22 cellular contexts compared by ENCODE assay signal in genomic region chr11:465896-466538, GRCh38. TPM values are rescaled to one million over a fixed set of nuclear protein-coding genes. Genes with fewer than 3 reads are reported as not detected.
DNase-seq lines count a peak whose midpoint lies in the region; ATAC-seq, FAIRE-seq and TF ChIP-seq lines count a peak whose summit lies in the region.
"Had no signal": no experiment of that assay in that cellular context is flagged by ENCODE, and none has a peak within 500 bp of the region (broad histone marks: within the 10 kb centered on the region; RNA-seq: fewer than 3 reads in every experiment).

No MANE protein-coding gene starts in this region.

- H3K9me3 ChIP-seq in PC-9 (ENCODE audit: insufficient read depth, low read depth) = no peaks in the 10 kb centered on the region
- no peaks in the 10 kb centered on the region for H3K9me3 ChIP-seq in H1 (ENCODE audit: insufficient read depth in 2 of 2, low read depth in 1 of 2, low read length in 1 of 2)
- H3K9me3 ChIP-seq: breast epithelium, psoas muscle, stomach had no signal

- no peak overlapping the region; the same call in 1 of the 2 replicates for H3K18ac ChIP-seq in H1 (ENCODE audit: extremely low read depth, low read length)

- POLR2A ChIA-PET in PC-9 (lab: Charles Lee; ENCODE audit: unreplicated experiment) = interaction anchor here (0.7 kb wide), 1 partner anchor 165 kb away, joined by 17 read pairs; no protein-coding TSS in a partner anchor
- POLR2A ChIA-PET in H1 (lab: Charles Lee; ENCODE audit: partially characterized antibody) = interaction anchor here (0.5 to 4.9 kb wide), 5 partner anchors 10 to 102 kb away, joined by 3 to 19 read pairs (median 4); partner anchors contain the start of gene PTDSS2

- H4K5ac ChIP-seq in H1 (ENCODE audit: insufficient read length, low read depth, low read length) = no peak overlapping the region

- H3K27me3 ChIP-seq in PC-9 (ENCODE audit: insufficient read depth, low read depth) (no peaks in the 10 kb centered on the region), H1 (replicated peaks in 1 of 4; ENCODE audit: control insufficient read depth in 3 of 4, extremely low read depth in 1 of 4, insufficient read depth in 3 of 4, low read length in 3 of 4) (no peaks in the 10 kb centered on the region), foreskin keratinocyte (no peaks in the 10 kb centered on the region)
- H3K27me3 ChIP-seq: breast epithelium, stomach had no signal

- H3K36me3 ChIP-seq in PC-9 (ENCODE audit: low read depth) = no peaks in the 10 kb centered on the region
- peaks cover 0 to 3% (median 0%) of the 10 kb centered on the region in 4 experiments; a peak in 3 of 8 replicates for H3K36me3 ChIP-seq in H1 (ENCODE audit: control insufficient read depth in 2 of 4, insufficient read depth in 4 of 4, low read length in 3 of 4)
- H3K36me3 ChIP-seq: breast epithelium had no signal

- H2BK120ac ChIP-seq in H1 (replicated peaks; ENCODE audit: low read depth, low read length) = no peak overlapping the region

- H3K4ac ChIP-seq in H1 (replicated peaks; ENCODE audit: insufficient read length, low read depth, low read length) = no peak overlapping the region

- H4K91ac ChIP-seq in H1 (replicated peaks; ENCODE audit: insufficient read length, low read length) = no peak overlapping the region

- H2BK15ac ChIP-seq in H1 (ENCODE audit: low read length) = peak overlapping the region; percentile 16; the same call in 1 of the 2 replicates

- no peaks in the 10 kb centered on the region for H3K9me3 Mint-ChIP-seq in stimulated activated effector memory CD8-positive, alpha-beta T cell treated with anti-CD3 and anti-CD28 coated beads, Interleukin-12 subunit alpha, Interleukin-12 subunit beta, amount 100 ng/mL, for 72 hours

- peaks cover 8% of the 10 kb centered on the region for H3K4me1 Mint-ChIP-seq in stimulated activated effector memory CD8-positive, alpha-beta T cell treated with anti-CD3 and anti-CD28 coated beads, Interleukin-12 subunit alpha, Interleukin-12 subunit beta, amount 100 ng/mL, for 72 hours

- H3K4me3 Mint-ChIP-seq in stimulated activated effector memory CD8-positive, alpha-beta T cell treated with anti-CD3 and anti-CD28 coated beads, Interleukin-12 subunit alpha, Interleukin-12 subunit beta, amount 100 ng/mL, for 72 hours = no peak overlapping the region

- H3K79me1 ChIP-seq in H1 (ENCODE audit: low read depth, low read length) = peaks cover 13% of the 10 kb centered on the region

- peak; percentile 72 for DNase-seq in KBM-7
- DNase-seq in PC-9 = peak; percentile 52 to 87
- DNase-seq in H1 (ENCODE audit: low read depth in 1 of 2, low spot score in 2 of 2) = no peak
- DNase-seq in stimulated activated effector memory CD8-positive, alpha-beta T cell treated with anti-CD3 and anti-CD28 coated beads, Interleukin-12 subunit alpha, Interleukin-12 subunit beta, amount 100 ng/mL, for 72 hours (ENCODE audit: low spot score in 2 of 2) = no peak
- DNase-seq in activated CD4-positive, alpha-beta T cell treated with anti-CD3 and anti-CD28 coated beads, Interleukin-2, amount 50 U/mL, for 48 hours = no peak
- no peak for DNase-seq in foreskin keratinocyte
- DNase-seq in islet precursor cell = no peak
- DNase-seq: Calu3; left colon; NCI-H774; stimulated activated CD4-positive, alpha-beta T cell treated with anti-CD3 and anti-CD28 coated beads, Interleukin-4, amount 100 ng/mL, for 1 hour; stomach had no signal

- H3K9me2 ChIP-seq in PC-9 (ENCODE audit: insufficient read depth) = no peaks in the 10 kb centered on the region

- TF ChIP-seq EP300 in H1 (IDR thresholded peaks at IDR 0.05; ENCODE audit: borderline replicate concordance in 1 of 2, low read depth in 2 of 2, low read length in 2 of 2) = no peak

- peak overlapping the region; percentile 25; the same call in 1 of the 2 replicates for H4K8ac ChIP-seq in H1 (ENCODE audit: extremely low read depth, insufficient read depth, low read length)

- intact Hi-C loops in PC-9 (cut with micrococcal nuclease; ENCODE audit: unreplicated experiment) = no loop called here

- H3K4me1 ChIP-seq in PC-9 (replicated peaks; ENCODE audit: insufficient read depth) (peaks cover 20% of the 10 kb centered on the region), H1 (replicated peaks in 1 of 4; ENCODE audit: control insufficient read depth in 3 of 4, insufficient read depth in 4 of 4, low read length in 3 of 4) (peaks cover 0 to 12% (median 5%) of the 10 kb centered on the region in 4 experiments; a peak in 6 of 7 replicates), foreskin keratinocyte (no peaks in the 10 kb centered on the region)

- H3K4me2 ChIP-seq in PC-9 (peak overlapping the region; percentile 66), H1 (ENCODE audit: insufficient read depth in 1 of 2, low read depth in 2 of 2, low read length in 2 of 2) (no peak overlapping the region; a peak in 1 of 4 replicates)
- H3K4me2 ChIP-seq: smooth muscle cell had no signal

- H3K23me2 ChIP-seq in H1 (ENCODE audit: low read depth, low read length) = 0 out of 2 replicates have a peak, but pooled peaks cover 1% of the 10 kb centered on the region

- H3K79me2 ChIP-seq in PC-9 (ENCODE audit: low read depth) = 0 out of 2 replicates have a peak, but pooled peaks cover 3% of the 10 kb centered on the region
- H3K79me2 ChIP-seq in H1 (ENCODE audit: control insufficient read depth in 1 of 2, insufficient read depth in 2 of 2, low read length in 2 of 2) = peaks cover 0 to 9% of the 10 kb centered on the region in 2 experiments; a peak in 1 of 4 replicates

- peak overlapping the region; percentile 43 for H3K27ac Mint-ChIP-seq in stimulated activated effector memory CD8-positive, alpha-beta T cell treated with anti-CD3 and anti-CD28 coated beads, Interleukin-12 subunit alpha, Interleukin-12 subunit beta, amount 100 ng/mL, for 72 hours

- H2BK12ac ChIP-seq in H1 (ENCODE audit: low read depth, low read length) = no peak overlapping the region

- CTCF ChIA-PET in PC-9 (lab: Charles Lee) (no interaction called here), H1 (lab: Charles Lee; ENCODE audit: partially characterized antibody) (interaction anchor here (0.6 to 1.9 kb wide), 3 partner anchors 12 to 26 kb away, joined by 3 to 12 read pairs (median 3); partner anchors contain the start of gene PTDSS2)

- BruUV-seq in PC-9 (replicated peaks; lab: Mats Ljungman, UMichigan) = no TSS peak

- no peaks in the 10 kb centered on the region for H3K36me3 Mint-ChIP-seq in stimulated activated effector memory CD8-positive, alpha-beta T cell treated with anti-CD3 and anti-CD28 coated beads, Interleukin-12 subunit alpha, Interleukin-12 subunit beta, amount 100 ng/mL, for 72 hours

- no peak overlapping the region for H2AK5ac ChIP-seq in H1 (ENCODE audit: low read depth, low read length)

- peak overlapping the region; percentile 31; the same call in 1 of the 2 replicates for H3K4me3 ChIP-seq in PC-9
- H3K4me3 ChIP-seq in H1 (ENCODE audit: extremely low read depth in 1 of 4, insufficient read depth in 2 of 4, low read depth in 3 of 4, low read length in 4 of 4) = no peak overlapping the region
- H3K4me3 ChIP-seq: breast epithelium, psoas muscle, smooth muscle cell, stomach had no signal

- H4K20me1 ChIP-seq in PC-9 (ENCODE audit: insufficient read depth) (no peaks in the 10 kb centered on the region), H1 (replicated peaks in 1 of 2; ENCODE audit: control insufficient read depth in 1 of 2, insufficient read depth in 2 of 2, low read length in 2 of 2) (peaks cover 0 to 2% of the 10 kb centered on the region in 2 experiments)

- no peak overlapping the region for H3K14ac ChIP-seq in H1 (ENCODE audit: insufficient read length)

- WGBS in H1 (ENCODE audit: extremely low coverage in 1 of 2, insufficient coverage in 1 of 2, insufficient read length in 1 of 2, insufficient replicate concordance in 2 of 2, low coverage in 1 of 2, low lambda C conversion rate in 2 of 2, missing lambda C conversion rate in 1 of 2), 2 experiments = 82% methylated on average over 7 of the region's 10 CpGs; no CpG with 5 or more reads in 1 of the 2 experiments

- H3K56ac ChIP-seq in H1 (replicated peaks; ENCODE audit: insufficient read length, low read depth, low read length) = no peak overlapping the region

- TF ChIP-seq RAD21 in H1 (IDR thresholded peaks at IDR 0.05 in 1 of 2, conservative IDR thresholded peaks at IDR 0.05 in 1 of 2; ENCODE audit: low read depth in 2 of 2, low read length in 2 of 2) = no peak

- H2BK20ac ChIP-seq in H1 (ENCODE audit: low read length) = no peak overlapping the region

- H2AFZ ChIP-seq in PC-9 = no peak overlapping the region
- no peak overlapping the region for H2AFZ ChIP-seq in H1 (ENCODE audit: low read length)

- TF ChIP-seq CTCF in PC-9 (conservative IDR thresholded peaks at IDR 0.05) (no peak), H1 (IDR thresholded peaks at IDR 0.05; ENCODE audit: control extremely low read depth in 1 of 3, insufficient read depth in 1 of 3, low read depth in 1 of 3, low read length in 3 of 3) (no peak), foreskin keratinocyte (conservative IDR thresholded peaks at IDR 0.05) (no peak)

- no peak overlapping the region for H3K23ac ChIP-seq in H1 (ENCODE audit: insufficient read length)

- H3F3A ChIP-seq in PC-9 (ENCODE audit: insufficient read depth, low read depth) = peaks cover 4% of the 10 kb centered on the region; the same call in 1 of the 2 replicates

- in situ Hi-C loops in KBM-7 (cut with MboI; ENCODE audit: low pct_unique_long_range_greater_than_20kb, low sequenced_read_pairs) = no loop called here

- H3K9ac ChIP-seq in H1 (replicated peaks in 1 of 4; ENCODE audit: extremely low read depth in 1 of 4, low read depth in 3 of 4, low read length in 3 of 4) = no peak overlapping the region

- no peak overlapping the region; the same call in 1 of the 2 replicates for H2BK5ac ChIP-seq in H1 (ENCODE audit: low read depth, low read length)

- ATAC-seq in stimulated activated effector memory CD8-positive, alpha-beta T cell treated with anti-CD3 and anti-CD28 coated beads, Interleukin-12 subunit alpha, Interleukin-12 subunit beta, amount 100 ng/mL, for 72 hours = no peak
- ATAC-seq in foreskin keratinocyte (no peak), GM21526 (IDR thresholded peaks at IDR 0.05; ENCODE audit: low FRiP score, unreplicated experiment) (no peak)
- ATAC-seq: HepG2, left colon, psoas muscle had no signal

- TF ChIP-seq POLR2A in H1 (IDR thresholded peaks at IDR 0.05; ENCODE audit: control extremely low read depth in 1 of 2, low read depth in 2 of 2, low read length in 2 of 2) = no peak

- H3K27ac ChIP-seq in PC-9 = peak overlapping the region; percentile 60
- no peak overlapping the region for H3K27ac ChIP-seq in H1 (ENCODE audit: low read depth, low read length)
- no peak overlapping the region for H3K27ac ChIP-seq in foreskin keratinocyte
- H3K27ac ChIP-seq: breast epithelium, psoas muscle, stomach had no signal

- FAIRE-seq in H1 (lab: Jason Lieb, UNC) = no peak
- FAIRE-seq: frontal cortex, G401.6, GM19239, HepG2, RCC 7860 had no signal

RNA-seq across cellular contexts. Expression of gene PTDSS2, which starts 15.9 kb away (rescaled TPM):
- total RNA-seq in PC-9 (2021) (32.5 and 38.8 TPM in 2 replicates), foreskin keratinocyte (28.1 and 30.0 TPM in 2 replicates)
- 48.7 and 52.4 TPM in 2 replicates for total RNA-seq in H1 (2021; fragmentation: NEBNext Ultra II Directional; extraction: Animal tissue kit (Norgen Biotek cat#: 25700))
- polyA plus RNA-seq in H1 (2011; rRNA removed) (68.2 and 108 TPM in 2 replicates), foreskin keratinocyte (33.1 and 38.2 TPM in 2 replicates)
- polyA plus RNA-seq in H1 (2011; cell fraction: cytosol; rRNA removed) = 69.7 TPM
- polyA plus RNA-seq in H1 (2011; cell fraction: nucleus; rRNA removed) = 197 TPM
- polyA plus RNA-seq in H1 (2012, experiment 1 of 2) = 33.3 to 60.1 TPM (median 54.3 TPM) in 4 replicates
- 51.9 TPM for polyA plus RNA-seq in H1 (2012, experiment 2 of 2)
- polyA plus RNA-seq in H1 (2013, experiment 1 of 2) = 42.4 TPM
- 39.1 TPM for polyA plus RNA-seq in H1 (2013, experiment 2 of 2)
- polyA minus RNA-seq in H1 (2011; rRNA and poly(A)+ RNA removed) = 49.6 and 57.3 TPM in 2 replicates
- polyA minus RNA-seq in H1 (2011; cell fraction: cytosol; rRNA and poly(A)+ RNA removed) = 38.8 TPM
- polyA minus RNA-seq in H1 (2011; cell fraction: nucleus; rRNA and poly(A)+ RNA removed) = 51.9 TPM

RNA-seq across cellular contexts. Expression of gene ANO9, which starts 24.2 kb away (rescaled TPM):
- total RNA-seq in PC-9 (2021) (18.1 and 27.6 TPM in 2 replicates), foreskin keratinocyte (19.0 and 26.0 TPM in 2 replicates)
- 18.0 and 20.0 TPM in 2 replicates for total RNA-seq in H1 (2021; fragmentation: NEBNext Ultra II Directional; extraction: Animal tissue kit (Norgen Biotek cat#: 25700))
- polyA plus RNA-seq in H1 (2011; rRNA removed) (20.7 and 24.6 TPM in 2 replicates), foreskin keratinocyte (23.1 and 31.2 TPM in 2 replicates)
- 19.7 TPM for polyA plus RNA-seq in H1 (2011; cell fraction: cytosol; rRNA removed)
- 185 TPM for polyA plus RNA-seq in H1 (2011; cell fraction: nucleus; rRNA removed)
- polyA plus RNA-seq in H1 (2012, experiment 1 of 2) = 20.7 to 42.8 TPM (median 32.2 TPM) in 4 replicates
- 11.9 TPM for polyA plus RNA-seq in H1 (2012, experiment 2 of 2)
- polyA plus RNA-seq in H1 (2013, experiment 1 of 2) = 14.6 TPM
- polyA plus RNA-seq in H1 (2013, experiment 2 of 2) = 13.7 TPM
- polyA minus RNA-seq in H1 (2011; rRNA and poly(A)+ RNA removed) = 5.2 and 7.0 TPM in 2 replicates
- 5.6 TPM for polyA minus RNA-seq in H1 (2011; cell fraction: cytosol; rRNA and poly(A)+ RNA removed)
- 19.3 TPM for polyA minus RNA-seq in H1 (2011; cell fraction: nucleus; rRNA and poly(A)+ RNA removed)
- total RNA-seq: frontal cortex, H4 had no signal

RNA-seq across cellular contexts. Expression of gene RNH1, which starts 41.0 kb away (rescaled TPM):
- 87.8 and 104 TPM in 2 replicates for total RNA-seq in PC-9 (2021)
- total RNA-seq in H1 (2021; fragmentation: NEBNext Ultra II Directional; extraction: Animal tissue kit (Norgen Biotek cat#: 25700)) = 49.8 and 53.4 TPM in 2 replicates
- 48.7 and 86.4 TPM in 2 replicates for polyA plus RNA-seq in H1 (2011; rRNA removed)
- polyA plus RNA-seq in H1 (2011; cell fraction: cytosol; rRNA removed) = 60.1 TPM
- polyA plus RNA-seq in H1 (2011; cell fraction: nucleus; rRNA removed) = 139 TPM
- 36.0 to 56.2 TPM (median 54.7 TPM) in 4 replicates for polyA plus RNA-seq in H1 (2012, experiment 1 of 2)
- 56.3 TPM for polyA plus RNA-seq in H1 (2012, experiment 2 of 2)
- 29.5 TPM for polyA plus RNA-seq in H1 (2013, experiment 1 of 2)
- 27.5 TPM for polyA plus RNA-seq in H1 (2013, experiment 2 of 2)
- polyA minus RNA-seq in H1 (2011; rRNA and poly(A)+ RNA removed) = 29.0 and 44.4 TPM in 2 replicates
- polyA minus RNA-seq in H1 (2011; cell fraction: cytosol; rRNA and poly(A)+ RNA removed) = 38.3 TPM
- 63.2 TPM for polyA minus RNA-seq in H1 (2011; cell fraction: nucleus; rRNA and poly(A)+ RNA removed)
- 162 and 219 TPM in 2 replicates for total RNA-seq in foreskin keratinocyte
- 167 and 235 TPM in 2 replicates for polyA plus RNA-seq in foreskin keratinocyte

RNA-seq across cellular contexts. Expression of gene SIGIRR, which starts 51.2 kb away (rescaled TPM):
- total RNA-seq in PC-9 (2021) (78.9 and 98.3 TPM in 2 replicates), foreskin keratinocyte (10.8 and 11.8 TPM in 2 replicates)
- total RNA-seq in H1 (2021; fragmentation: NEBNext Ultra II Directional; extraction: Animal tissue kit (Norgen Biotek cat#: 25700)) = 66.3 and 68.9 TPM in 2 replicates
- polyA plus RNA-seq in H1 (2011; rRNA removed) (55.2 and 94.2 TPM in 2 replicates), foreskin keratinocyte (14.4 and 17.7 TPM in 2 replicates)
- 57.0 TPM for polyA plus RNA-seq in H1 (2011; cell fraction: cytosol; rRNA removed)
- polyA plus RNA-seq in H1 (2011; cell fraction: nucleus; rRNA removed) = 133 TPM
- 35.4 to 56.4 TPM (median 48.3 TPM) in 4 replicates for polyA plus RNA-seq in H1 (2012, experiment 1 of 2)
- 55.4 TPM for polyA plus RNA-seq in H1 (2012, experiment 2 of 2)
- 51.9 TPM for polyA plus RNA-seq in H1 (2013, experiment 1 of 2)
- 52.5 TPM for polyA plus RNA-seq in H1 (2013, experiment 2 of 2)
- polyA minus RNA-seq in H1 (2011; rRNA and poly(A)+ RNA removed) = 13.0 and 16.6 TPM in 2 replicates
- 26.2 TPM for polyA minus RNA-seq in H1 (2011; cell fraction: cytosol; rRNA and poly(A)+ RNA removed)
- polyA minus RNA-seq in H1 (2011; cell fraction: nucleus; rRNA and poly(A)+ RNA removed) = 24.8 TPM

Comparison
In these comparisons a context has a peak if more than half of its experiments do, and no peak if none do; other contexts are left out.
1. DNase-seq: peak in KBM-7 (single experiment) and PC-9 (2 of 2); none in H1 (0 of 2), stimulated activated effector memory CD8-positive, alpha-beta T cell treated with anti-CD3 and anti-CD28 coated beads, Interleukin-12 subunit alpha, Interleukin-12 subunit beta, amount 100 ng/mL, for 72 hours (0 of 2), activated CD4-positive, alpha-beta T cell treated with anti-CD3 and anti-CD28 coated beads, Interleukin-2, amount 50 U/mL, for 48 hours (0 of 2), foreskin keratinocyte (0 of 2) and islet precursor cell (single experiment).